Comparison of ENCODE assay signal across 8 cellular contexts in genomic region chr19:47032171-47032811, GRCh38. TPM values are rescaled to one million over a fixed set of nuclear protein-coding genes. Genes with fewer than 3 reads are reported as not detected.
DNase-seq lines count a peak whose midpoint lies in the region; ATAC-seq and TF ChIP-seq lines count a peak whose summit lies in the region.

No MANE protein-coding gene starts in this region.

- H3K4me3 ChIP-seq in BJ (ENCODE audit: low read depth, low read length) (no peak overlapping the region), SK-N-SH (ENCODE audit: low read depth in 2 of 2, low read length in 1 of 2) (no peak overlapping the region)

- peaks cover 4% of the 10 kb centered on the region for H3F3A ChIP-seq in SK-N-SH (replicated peaks; ENCODE audit: insufficient read depth)

- no peak overlapping the region for H3K9ac ChIP-seq in SK-N-SH

- H2AFZ ChIP-seq in SK-N-SH (ENCODE audit: low read depth), result no peak overlapping the region

- TF ChIP-seq EP300 in SK-N-SH (IDR thresholded peaks at IDR 0.05; ENCODE audit: borderline replicate concordance in 1 of 2, low read depth in 1 of 2, low read length in 1 of 2), result no peak

- no peak overlapping the region for H3K4me2 ChIP-seq in SK-N-SH

- WGBS in SK-N-SH (ENCODE audit: low lambda C conversion rate), result 54% methylated on average over 5 of the region's 17 CpGs

- H3K9me2 ChIP-seq in SK-N-SH, result no peaks in the 10 kb centered on the region

- H3K79me2 ChIP-seq in SK-N-SH (ENCODE audit: insufficient read depth), result no peaks in the 10 kb centered on the region

- TF ChIP-seq CTCF in BJ (IDR thresholded peaks at IDR 0.05; ENCODE audit: insufficient read depth, low read depth, low read length), result peak; percentile 96
- peak; percentile 81 for TF ChIP-seq CTCF in SK-N-SH (IDR thresholded peaks at IDR 0.05)

- no peak overlapping the region for H3K27ac ChIP-seq in SK-N-SH (ENCODE audit: low read depth in 2 of 2, low read length in 1 of 2)

- H3K36me3 ChIP-seq in BJ (ENCODE audit: control insufficient read depth, insufficient read depth, low read length) (no peaks in the 10 kb centered on the region), SK-N-SH (replicated peaks in 1 of 2; ENCODE audit: control insufficient read depth in 1 of 2, insufficient read depth in 2 of 2, low read length in 1 of 2) (no peaks in the 10 kb centered on the region)

- TF ChIP-seq RAD21 in SK-N-SH (IDR thresholded peaks at IDR 0.05; ENCODE audit: low read length), result peak; percentile 49

- DNase-seq in BJ (ENCODE audit: low read depth), result no peak
- DNase-seq in SK-N-SH, result peak; percentile 75
- DNase-seq in activated naive CD8-positive, alpha-beta T cell treated with anti-CD3 and anti-CD28 coated beads, Interleukin-2, amount 50 U/mL, for 16 hours (ENCODE audit: low read depth, low spot score), result peak; percentile 22
- DNase-seq in inferior parietal cortex (ENCODE audit: extremely low spot score), result peak; percentile 41
- peak; percentile 67 for DNase-seq in stimulated activated CD4-positive, alpha-beta T cell treated with anti-CD3 and anti-CD28 coated beads, Interleukin-4, amount 100 ng/mL, for 24 hours
- no peak for DNase-seq in KG1 (lab: John Stamatoyannopoulos, UW)
- DNase-seq in RKO (ENCODE audit: low spot score), result no peak

- H3K4me1 ChIP-seq in SK-N-SH (ENCODE audit: control insufficient read depth in 1 of 2, insufficient read depth in 2 of 2, low read depth in 1 of 2, low read length in 1 of 2), result peaks cover 0 to 10% of the 10 kb centered on the region in 2 experiments; a peak in 1 of 4 replicates

- H4K20me1 ChIP-seq in SK-N-SH (ENCODE audit: insufficient read depth), result no peaks in the 10 kb centered on the region

- H3K27me3 ChIP-seq in BJ (ENCODE audit: control insufficient read depth, insufficient read depth, low read length) (peaks cover 5% of the 10 kb centered on the region; the same call in 1 of the 2 replicates), SK-N-SH (ENCODE audit: insufficient read depth) (peaks cover 9% of the 10 kb centered on the region)

- CTCF ChIA-PET in BJ (lab: Yijun Ruan, JAX) (interaction anchor here (1.0 to 1.3 kb wide), 2 partner anchors 10 to 20 kb away, joined by 5 to 7 read pairs; no protein-coding TSS in a partner anchor), SK-N-SH (lab: Yijun Ruan, JAX) (interaction anchor here (1.0 to 7.2 kb wide), 5 partner anchors 10 to 63 kb away, joined by 3 to 98 read pairs (median 4); partner anchors contain the start of gene NPAS1)

- POLR2A ChIA-PET in BJ (lab: Charles Lee), result no interaction called here
- POLR2A ChIA-PET in SK-N-SH (lab: Yijun Ruan, JAX), result no interaction called here

- H3K9me3 ChIP-seq in SK-N-SH, result no peaks in the 10 kb centered on the region

- peak; percentile 32 for ATAC-seq in HG02798 (IDR thresholded peaks at IDR 0.05; ENCODE audit: poor library complexity, unreplicated experiment)

TF ChIP-seq in SK-N-SH, 30 proteins besides CTCF, POLR2A, EP300 and RAD21:
- TF ChIP-seq FOSL2 (IDR thresholded peaks at IDR 0.05; ENCODE audit: borderline replicate concordance, low read depth) (no peak), MEF2A (IDR thresholded peaks at IDR 0.05; ENCODE audit: borderline replicate concordance, low read depth) (no peak), SMC3 (IDR thresholded peaks at IDR 0.05; ENCODE audit: low read depth, low read length) (peak; percentile 62), FOXJ3 (CRISPR knock-in tag; IDR thresholded peaks at IDR 0.05) (no peak), EZH2phosphoT487 (IDR thresholded peaks at IDR 0.05; ENCODE audit: borderline replicate concordance, low read depth) (no peak)
- TF ChIP-seq, protein P1, sequence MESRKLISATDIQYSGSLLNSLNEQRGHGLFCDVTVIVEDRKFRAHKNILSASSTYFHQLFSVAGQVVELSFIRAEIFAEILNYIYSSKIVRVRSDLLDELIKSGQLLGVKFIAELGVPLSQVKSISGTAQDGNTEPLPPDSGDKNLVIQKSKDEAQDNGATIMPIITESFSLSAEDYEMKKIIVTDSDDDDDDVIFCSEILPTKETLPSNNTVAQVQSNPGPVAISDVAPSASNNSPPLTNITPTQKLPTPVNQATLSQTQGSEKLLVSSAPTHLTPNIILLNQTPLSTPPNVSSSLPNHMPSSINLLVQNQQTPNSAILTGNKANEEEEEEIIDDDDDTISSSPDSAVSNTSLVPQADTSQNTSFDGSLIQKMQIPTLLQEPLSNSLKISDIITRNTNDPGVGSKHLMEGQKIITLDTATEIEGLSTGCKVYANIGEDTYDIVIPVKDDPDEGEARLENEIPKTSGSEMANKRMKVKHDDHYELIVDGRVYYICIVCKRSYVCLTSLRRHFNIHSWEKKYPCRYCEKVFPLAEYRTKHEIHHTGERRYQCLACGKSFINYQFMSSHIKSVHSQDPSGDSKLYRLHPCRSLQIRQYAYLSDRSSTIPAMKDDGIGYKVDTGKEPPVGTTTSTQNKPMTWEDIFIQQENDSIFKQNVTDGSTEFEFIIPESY (IDR thresholded peaks at IDR 0.05; ENCODE audit: borderline replicate concordance, low read depth), result no peak

RNA-seq across cellular contexts. Expression of gene NPAS1, which starts 12.7 kb away (rescaled TPM):
- 2.6 and 4.6 TPM in 2 replicates for polyA plus RNA-seq in BJ (2011; rRNA removed)
- polyA minus RNA-seq in BJ (2011; rRNA and poly(A)+ RNA removed), result 1.9 and 2.1 TPM in 2 replicates
- polyA plus RNA-seq in SK-N-SH (2012; rRNA removed), result 1.0 and 1.1 TPM in 2 replicates
- 0.62 and 1.00 TPM in 2 replicates for polyA plus RNA-seq in SK-N-SH (2012; cell fraction: cytosol; rRNA removed)
- 2.6 and 3.8 TPM in 2 replicates for polyA plus RNA-seq in SK-N-SH (2012; cell fraction: nucleus; rRNA removed)

RNA-seq across cellular contexts. Expression of gene TMEM160, which starts 16.1 kb away (rescaled TPM):
- polyA plus RNA-seq in BJ (2011; rRNA removed) (11.8 and 11.9 TPM in 2 replicates), SK-N-SH (2012; rRNA removed) (33.0 and 40.1 TPM in 2 replicates)
- 1.6 and 4.1 TPM in 2 replicates for polyA minus RNA-seq in BJ (2011; rRNA and poly(A)+ RNA removed)
- polyA plus RNA-seq in SK-N-SH (2012; cell fraction: cytosol; rRNA removed), result 16.8 and 26.2 TPM in 2 replicates
- polyA plus RNA-seq in SK-N-SH (2012; cell fraction: nucleus; rRNA removed), result 13.8 and 35.6 TPM in 2 replicates

Comparison
In these comparisons a context has a peak if more than half of its experiments do, and no peak if none do; other contexts are left out.
1. DNase-seq: peak in SK-N-SH (single experiment), activated naive CD8-positive, alpha-beta T cell treated with anti-CD3 and anti-CD28 coated beads, Interleukin-2, amount 50 U/mL, for 16 hours (single experiment), inferior parietal cortex (single experiment) and stimulated activated CD4-positive, alpha-beta T cell treated with anti-CD3 and anti-CD28 coated beads, Interleukin-4, amount 100 ng/mL, for 24 hours (single experiment); none in BJ (single experiment), KG1 (single experiment) and RKO (single experiment).